1 cellular context compared by ENCODE assay signal in genomic region chr10:5904227-5904626, GRCh38.
A peak's percentile ranks its signal among the peaks of the same experiment; 100 is the strongest.
TF ChIP-seq lines count a peak whose summit lies in the region.

No MANE protein-coding gene starts in this region.

TF ChIP-seq in GM12878, 131 proteins besides CTCF, POLR2A, EP300 and RAD21 (continued from another document and continues in another):
- peak; percentile 45; the same call in 1 of the 2 replicates for TF ChIP-seq ZBED1 (IDR thresholded peaks at IDR 0.05; ENCODE audit: borderline replicate concordance)
- TF ChIP-seq NFIC (IDR thresholded peaks at IDR 0.05; ENCODE audit: low read depth, low read length), result peak; percentile 90
- TF ChIP-seq POLR2AphosphoS5 (IDR thresholded peaks at IDR 0.05; ENCODE audit: low read length), result 0 out of 2 replicates have a peak, but pooled peaks have one; percentile 29
- 0 out of 2 replicates have a peak, but pooled peaks have one; percentile 38 for TF ChIP-seq MLLT1 (IDR thresholded peaks at IDR 0.05)
- TF ChIP-seq ZNF274 (IDR thresholded peaks at IDR 0.05; ENCODE audit: insufficient read depth, insufficient read length), result no peak
- TF ChIP-seq ETV6 (conservative IDR thresholded peaks at IDR 0.05 in 1 of 2, IDR thresholded peaks at IDR 0.05 in 1 of 2; ENCODE audit: borderline replicate concordance in 1 of 2, low read depth in 1 of 2), result peak in 1 of 2 experiments; percentile 77; a peak in 2 of 4 replicates
- TF ChIP-seq ZBTB4 (CRISPR knock-in tag; IDR thresholded peaks at IDR 0.05), result no peak
- no peak for TF ChIP-seq ZBTB11 (CRISPR knock-in tag; IDR thresholded peaks at IDR 0.05)
- TF ChIP-seq TCF7 (IDR thresholded peaks at IDR 0.05; ENCODE audit: borderline replicate concordance), result no peak
- TF ChIP-seq MEF2A (IDR thresholded peaks at IDR 0.05; ENCODE audit: insufficient read depth, low read depth, low read length), result peak; percentile 97
- TF ChIP-seq CHD4 (IDR thresholded peaks at IDR 0.05), result no peak
- TF ChIP-seq CEBPZ (IDR thresholded peaks at IDR 0.05; ENCODE audit: low read depth, low read length), result no peak
- TF ChIP-seq ZBTB33 (IDR thresholded peaks at IDR 0.05), result no peak
- TF ChIP-seq RCOR1 (conservative IDR thresholded peaks at IDR 0.05; ENCODE audit: low read depth, low read length), result no peak
- TF ChIP-seq TAF1 (IDR thresholded peaks at IDR 0.05; ENCODE audit: borderline replicate concordance, low read depth, low read length), result 0 out of 2 replicates have a peak, but pooled peaks have one; percentile 29
- TF ChIP-seq ATF2 (IDR thresholded peaks at IDR 0.05; ENCODE audit: low read length), result peak; percentile 73; the same call in 1 of the 2 replicates
- peak; percentile 73 for TF ChIP-seq RUNX3 (IDR thresholded peaks at IDR 0.05; ENCODE audit: low read length)
- peak; percentile 73 for TF ChIP-seq CREM (IDR thresholded peaks at IDR 0.05; ENCODE audit: low read depth)
- peak; percentile 79 for TF ChIP-seq MEF2B (IDR thresholded peaks at IDR 0.05; ENCODE audit: partially characterized antibody, poor library complexity, severe bottlenecking)
- TF ChIP-seq TCF12 (IDR thresholded peaks at IDR 0.05; ENCODE audit: low read depth, low read length), result peak; percentile 82; the same call in 1 of the 2 replicates
- no peak for TF ChIP-seq BCLAF1 (IDR thresholded peaks at IDR 0.05)
- no peak for TF ChIP-seq KLF5 (IDR thresholded peaks at IDR 0.05; ENCODE audit: partially characterized antibody)
- peak; percentile 88 for TF ChIP-seq CBX5 (IDR thresholded peaks at IDR 0.05; ENCODE audit: low read depth)
- no peak for TF ChIP-seq NFXL1 (IDR thresholded peaks at IDR 0.05; ENCODE audit: borderline replicate concordance)
- TF ChIP-seq GABPA (IDR thresholded peaks at IDR 0.05; ENCODE audit: low read depth), result 0 out of 2 replicates have a peak, but pooled peaks have one; percentile 41
- peak; percentile 68; the same call in 1 of the 2 replicates for TF ChIP-seq TCF3 (IDR thresholded peaks at IDR 0.05; ENCODE audit: borderline replicate concordance, insufficient read depth, low read depth, low read length)
- TF ChIP-seq IRF3 (IDR thresholded peaks at IDR 0.05), result no peak
- peak; percentile 59; the same call in 1 of the 2 replicates for TF ChIP-seq PML (IDR thresholded peaks at IDR 0.05; ENCODE audit: low read length)
- no peak for TF ChIP-seq E2F4 (IDR thresholded peaks at IDR 0.05; ENCODE audit: low read depth, low read length)
- TF ChIP-seq SRF (IDR thresholded peaks at IDR 0.05; ENCODE audit: low read depth in 2 of 2, low read length in 2 of 2), result peak in 1 of 2 experiments; percentile 52; a peak in 1 of 4 replicates
- no peak for TF ChIP-seq YBX1 (IDR thresholded peaks at IDR 0.05)
- TF ChIP-seq NR2C1 (IDR thresholded peaks at IDR 0.05), result no peak
- TF ChIP-seq IKZF1 (conservative IDR thresholded peaks at IDR 0.05), result peak; percentile 53; the same call in 1 of the 2 replicates
- TF ChIP-seq JUNB (IDR thresholded peaks at IDR 0.05), result peak; percentile 68
- TF ChIP-seq ZNF207 (IDR thresholded peaks at IDR 0.05; ENCODE audit: borderline replicate concordance), result no peak; the same call in 1 of the 2 replicates
- 0 out of 2 replicates have a peak, but pooled peaks have one; percentile 11 for TF ChIP-seq BCL11A (IDR thresholded peaks at IDR 0.05; ENCODE audit: low read depth, low read length)
- TF ChIP-seq SMARCA5 (IDR thresholded peaks at IDR 0.05), result no peak
- no peak for TF ChIP-seq SPI1 (IDR thresholded peaks at IDR 0.05; ENCODE audit: borderline replicate concordance, insufficient read depth, low read depth, low read length)
- no peak for TF ChIP-seq POLR2AphosphoS2 (IDR thresholded peaks at IDR 0.05; ENCODE audit: low read depth, low read length)
